17 cellular contexts compared by ENCODE assay signal in the genomic region with DNA sequence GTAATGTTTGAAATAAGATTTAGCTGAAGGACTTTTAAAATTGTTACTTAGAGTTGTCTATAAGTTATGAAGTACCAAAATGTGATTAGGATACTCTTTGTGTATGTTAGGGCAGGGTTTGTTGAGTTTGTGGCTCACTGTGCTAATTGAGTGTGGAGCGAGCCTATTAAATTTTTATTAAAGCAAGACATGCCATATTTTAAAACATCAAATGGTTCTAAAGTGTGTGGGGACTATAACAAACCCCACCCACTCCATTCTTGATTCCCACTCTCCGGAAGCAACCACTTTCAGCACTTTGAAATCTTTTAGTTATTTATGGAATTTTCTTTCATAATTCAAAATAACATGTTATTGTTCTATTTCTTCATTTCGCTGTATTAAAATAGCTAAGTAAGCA. TPM values are rescaled to one million over a fixed set of nuclear protein-coding genes. Genes with fewer than 3 reads are reported as not detected.
DNase-seq lines count a peak whose midpoint lies in the region; ATAC-seq, FAIRE-seq and TF ChIP-seq lines count a peak whose summit lies in the region.
"Had no signal": no experiment of that assay in that cellular context is flagged by ENCODE, and none has a peak within 500 bp of the region (broad histone marks: within the 10 kb centered on the region; RNA-seq: fewer than 3 reads in every experiment).

No MANE protein-coding gene starts in this region.

- H3K4me3 ChIP-seq in dorsolateral prefrontal cortex (peak overlapping the region in 58 of 59 donors; percentile 3 to 77 (median 64)), mesenchymal stem cell (ENCODE audit: insufficient read depth in 1 of 2, low read depth in 1 of 2, low read length in 2 of 2) (peak overlapping the region in 1 of 2 experiments; percentile 85), spleen (peak overlapping the region in 7 of 8 donors; percentile 1 to 65 (median 34))
- H3K4me3 ChIP-seq: BLaER1 had no signal

- H3K36me3 ChIP-seq in mesenchymal stem cell (ENCODE audit: control insufficient read depth in 1 of 2, insufficient read depth in 2 of 2, low read depth in 1 of 2, low read length in 2 of 2) (peaks cover 0 to 12% of the 10 kb centered on the region in 2 experiments), spleen (no peaks in the 10 kb centered on the region)
- H3K36me3 ChIP-seq: BLaER1, neutrophil had no signal

- WGBS in mesenchymal stem cell, result no CpG with 5 or more reads among the region's 3 CpGs
- 59 to 81% (median 80%) methylated on average over 3 of the region's 3 CpGs for WGBS in spleen, 5 donors

- H3K4me3 Mint-ChIP-seq in WTC11, result no peak overlapping the region
- H3K4me3 Mint-ChIP-seq: activated CD4-positive, alpha-beta T cell treated with anti-CD3 and anti-CD28 coated beads, Interleukin-2, amount 10 ng/mL, durations not matched to agents 24 days and 14 days had no signal

- no peak overlapping the region for H2BK5ac ChIP-seq in mesenchymal stem cell (ENCODE audit: low read depth, low read length, poor library complexity, severe bottlenecking)

- DNase-seq in LHCN-M2 (ENCODE audit: low read depth) (peak; percentile 14), dorsolateral prefrontal cortex (no peak), mesenchymal stem cell (no peak), spleen (no peak), frontal cortex (ENCODE audit: low spot score in 2 of 2) (no peak), CD1c-positive myeloid dendritic cell (ENCODE audit: extremely low spot score) (no peak), WTC11 (ENCODE audit: low spot score) (no peak)
- no peak for DNase-seq in effector CD4-positive, alpha-beta T cell
- DNase-seq: activated CD4-positive, alpha-beta T cell treated with anti-CD3 and anti-CD28 coated beads, Interleukin-2, amount 10 ng/mL, durations not matched to agents 24 days and 14 days; activated T-cell treated with anti-CD3 and anti-CD28 coated beads, Interleukin-2, amount 50 U/mL, for 48 hours; H7; NCI-H187 treated with DMSO at 0.1 percent for 48 hours; NCI-H526 had no signal

- H3K4ac ChIP-seq in mesenchymal stem cell (ENCODE audit: low read depth in 1 of 2, low read length in 2 of 2), result no peak overlapping the region

- no peak overlapping the region for H2BK12ac ChIP-seq in mesenchymal stem cell (ENCODE audit: low read length in 2 of 2)

- H3K27me3 Mint-ChIP-seq in WTC11 (ENCODE audit: low read depth), result no peaks in the 10 kb centered on the region
- H3K27me3 Mint-ChIP-seq: activated CD4-positive, alpha-beta T cell treated with anti-CD3 and anti-CD28 coated beads, Interleukin-2, amount 10 ng/mL, durations not matched to agents 24 days and 14 days had no signal

- TF ChIP-seq CTCF in dorsolateral prefrontal cortex (IDR thresholded peaks at IDR 0.05 in 54 of 56, conservative IDR thresholded peaks at IDR 0.05 in 2 of 56; ENCODE audit: low read depth in 1 of 56, partially characterized antibody in 56 of 56) (no peak), spleen (IDR thresholded peaks at IDR 0.05 in 8 of 11, conservative IDR thresholded peaks at IDR 0.05 in 3 of 11) (no peak), WTC11 (IDR thresholded peaks at IDR 0.05) (no peak)

- H3K4me1 Mint-ChIP-seq in WTC11, result peaks cover 20% of the 10 kb centered on the region
- H3K4me1 Mint-ChIP-seq: activated CD4-positive, alpha-beta T cell treated with anti-CD3 and anti-CD28 coated beads, Interleukin-2, amount 10 ng/mL, durations not matched to agents 24 days and 14 days had no signal

- H2AK5ac ChIP-seq in mesenchymal stem cell (ENCODE audit: low read length, severe bottlenecking), result no peak overlapping the region

- H3K4me1 ChIP-seq in mesenchymal stem cell (ENCODE audit: control insufficient read depth, insufficient read depth, low read depth, low read length), result no peaks in the 10 kb centered on the region
- peaks cover 0 to 20% (median 5%) of the 10 kb centered on the region in 6 donors for H3K4me1 ChIP-seq in spleen
- H3K4me1 ChIP-seq: BLaER1 had no signal

- peak overlapping the region in 19 of 59 donors; percentile 2 to 93 (median 78) for H3K27ac ChIP-seq in dorsolateral prefrontal cortex
- no peak overlapping the region for H3K27ac ChIP-seq in mesenchymal stem cell (ENCODE audit: low read length, poor library complexity, severe bottlenecking)
- peak overlapping the region in 7 of 8 donors; percentile 42 to 84 (median 79) for H3K27ac ChIP-seq in spleen
- H3K27ac ChIP-seq: BLaER1, HL-60, neutrophil had no signal

- H3K18ac ChIP-seq in mesenchymal stem cell (ENCODE audit: low read depth in 1 of 2, low read length in 2 of 2), result no peak overlapping the region

- peak overlapping the region; percentile 92 for H3K9ac ChIP-seq in mesenchymal stem cell (ENCODE audit: low read length)
- H3K9ac ChIP-seq: BLaER1 had no signal

- no peak overlapping the region for H3K14ac ChIP-seq in mesenchymal stem cell (ENCODE audit: low read length in 2 of 2)

- TF ChIP-seq POLR2A in spleen (IDR thresholded peaks at IDR 0.05), result no peak

- no peak for ATAC-seq in WTC11

- no peak overlapping the region for H3K23ac ChIP-seq in mesenchymal stem cell (ENCODE audit: low read length in 2 of 2)

- no peak overlapping the region for H2BK15ac ChIP-seq in mesenchymal stem cell (ENCODE audit: low read depth, poor library complexity, severe bottlenecking)

- no peak overlapping the region for H2AFZ ChIP-seq in mesenchymal stem cell (ENCODE audit: low read depth, low read length)

- no peak overlapping the region for H3K27ac Mint-ChIP-seq in WTC11
- H3K27ac Mint-ChIP-seq: activated CD4-positive, alpha-beta T cell treated with anti-CD3 and anti-CD28 coated beads, Interleukin-2, amount 10 ng/mL, durations not matched to agents 24 days and 14 days had no signal

- H3K27me3 ChIP-seq in dorsolateral prefrontal cortex (no peaks in the 10 kb centered on the region), mesenchymal stem cell (ENCODE audit: control insufficient read depth in 1 of 2, insufficient read depth in 1 of 2, low read length in 2 of 2) (no peaks in the 10 kb centered on the region), spleen (replicated peaks in 1 of 7) (no peaks in the 10 kb centered on the region)
- H3K27me3 ChIP-seq: BLaER1, neutrophil had no signal

- no peak overlapping the region for H3K4me2 ChIP-seq in mesenchymal stem cell (ENCODE audit: low read length, poor library complexity, severe bottlenecking)
- H3K4me2 ChIP-seq: BLaER1 had no signal

- POLR2A ChIA-PET in WTC11 (lab: Charles Lee), result no interaction called here

- H4K91ac ChIP-seq in mesenchymal stem cell (ENCODE audit: low read length), result no peak overlapping the region

- no peak overlapping the region for H2BK120ac ChIP-seq in mesenchymal stem cell (ENCODE audit: low read depth, low read length)

- no peak overlapping the region for H4K8ac ChIP-seq in mesenchymal stem cell (ENCODE audit: low read length)

- peaks cover 1% of the 10 kb centered on the region for H3K79me1 ChIP-seq in mesenchymal stem cell (replicated peaks; ENCODE audit: low read length, poor library complexity, severe bottlenecking)

- FAIRE-seq in frontal cortex (lab: Jason Lieb, UNC), result no peak

- H3K36me3 Mint-ChIP-seq in WTC11, result no peaks in the 10 kb centered on the region

- peaks cover 4% of the 10 kb centered on the region for H3K9me3 Mint-ChIP-seq in WTC11
- H3K9me3 Mint-ChIP-seq: activated CD4-positive, alpha-beta T cell treated with anti-CD3 and anti-CD28 coated beads, Interleukin-2, amount 10 ng/mL, durations not matched to agents 24 days and 14 days had no signal

- CTCF ChIA-PET in WTC11 (lab: Charles Lee), result no interaction called here

- H3K9me3 ChIP-seq in mesenchymal stem cell (ENCODE audit: control insufficient read depth, low read length) (no peaks in the 10 kb centered on the region), spleen (peaks cover 0 to 4% (median 0%) of the 10 kb centered on the region in 8 donors)
- H3K9me3 ChIP-seq: BLaER1, neutrophil had no signal

- intact Hi-C loops in dorsolateral prefrontal cortex (cut with DNase I) (no loop called here), spleen (cut with DNase I; ENCODE audit: low total_unique reads) (no loop called here)

TF ChIP-seq in WTC11, 78 proteins besides CTCF, POLR2A, EP300 and RAD21 (continues in another document):
- TF ChIP-seq CREM (CRISPR knock-in tag; IDR thresholded peaks at IDR 0.05), result no peak
- TF ChIP-seq MXD4 (CRISPR knock-in tag; IDR thresholded peaks at IDR 0.05; ENCODE audit: borderline replicate concordance), result no peak
- TF ChIP-seq ZNF423 (CRISPR knock-in tag; IDR thresholded peaks at IDR 0.05), result no peak
- TF ChIP-seq ELF4 (CRISPR knock-in tag; IDR thresholded peaks at IDR 0.05; ENCODE audit: low read depth), result no peak
- TF ChIP-seq, protein P1, sequence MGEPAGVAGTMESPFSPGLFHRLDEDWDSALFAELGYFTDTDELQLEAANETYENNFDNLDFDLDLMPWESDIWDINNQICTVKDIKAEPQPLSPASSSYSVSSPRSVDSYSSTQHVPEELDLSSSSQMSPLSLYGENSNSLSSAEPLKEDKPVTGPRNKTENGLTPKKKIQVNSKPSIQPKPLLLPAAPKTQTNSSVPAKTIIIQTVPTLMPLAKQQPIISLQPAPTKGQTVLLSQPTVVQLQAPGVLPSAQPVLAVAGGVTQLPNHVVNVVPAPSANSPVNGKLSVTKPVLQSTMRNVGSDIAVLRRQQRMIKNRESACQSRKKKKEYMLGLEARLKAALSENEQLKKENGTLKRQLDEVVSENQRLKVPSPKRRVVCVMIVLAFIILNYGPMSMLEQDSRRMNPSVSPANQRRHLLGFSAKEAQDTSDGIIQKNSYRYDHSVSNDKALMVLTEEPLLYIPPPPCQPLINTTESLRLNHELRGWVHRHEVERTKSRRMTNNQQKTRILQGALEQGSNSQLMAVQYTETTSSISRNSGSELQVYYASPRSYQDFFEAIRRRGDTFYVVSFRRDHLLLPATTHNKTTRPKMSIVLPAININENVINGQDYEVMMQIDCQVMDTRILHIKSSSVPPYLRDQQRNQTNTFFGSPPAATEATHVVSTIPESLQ (CRISPR knock-in tag; IDR thresholded peaks at IDR 0.05), result no peak
- no peak for TF ChIP-seq RELA (CRISPR knock-in tag; IDR thresholded peaks at IDR 0.05; ENCODE audit: borderline replicate concordance)
- TF ChIP-seq FOXJ3 (CRISPR knock-in tag; IDR thresholded peaks at IDR 0.05; ENCODE audit: borderline replicate concordance), result no peak
- TF ChIP-seq RORB (CRISPR knock-in tag; IDR thresholded peaks at IDR 0.05), result no peak

RNA-seq across cellular contexts. Expression of a gene that starts 1.8 kb away (rescaled TPM):
- total RNA-seq in LHCN-M2 (2014; rRNA removed), result 45.6 and 55.7 TPM in 2 replicates
- polyA plus RNA-seq in LHCN-M2 (2012), result 28.6 TPM
- total RNA-seq in dorsolateral prefrontal cortex, result 10 to 100 TPM; 10.4 to 30.0 (median 19.8) TPM
- 69.7 TPM for polyA plus RNA-seq in mesenchymal stem cell (2013, experiment 1 of 2)
- 69.8 TPM for polyA plus RNA-seq in mesenchymal stem cell (2013, experiment 2 of 2)
- total RNA-seq in spleen, result 10 to 100 TPM; 31.2 to 74.2 (median 52.2) TPM
- polyA plus RNA-seq in spleen, result 10 to 100 TPM; 38.4 to 40.4 (median 40.2) TPM
- total RNA-seq in frontal cortex, result 64.0 TPM
- 2.8 to 4.6 TPM (median 3.1 TPM) in 3 replicates for total RNA-seq in WTC11 (2021)
- total RNA-seq: activated CD4-positive, alpha-beta T cell treated with anti-CD3 and anti-CD28 coated beads, Interleukin-2, amount 10 ng/mL, durations not matched to agents 24 days and 14 days; T-helper 2 cell treated with Interferon-gamma antibody and Interleukin-4, amounts not matched to agents 100 ng/mL and 5 ng/mL, for 36 hours had no signal
